Comparison of ENCODE assay signal across 16 cellular contexts in genomic region chr1:12097321-12097720, GRCh38.
"Had no signal": no experiment of that assay in that cellular context is flagged by ENCODE, and none has a peak within 500 bp of the region (broad histone marks: within the 10 kb centered on the region; RNA-seq: fewer than 3 reads in every experiment).

No MANE protein-coding gene starts in this region.

- H3K27ac ChIP-seq: ascending aorta, foreskin keratinocyte, heart left ventricle, left lung, testis had no signal

- H3K4me1 ChIP-seq: ascending aorta, foreskin keratinocyte, heart left ventricle, left lung, testis had no signal

- DNase-seq: activated gamma-delta T cell; activated T-cell treated with anti-CD3 and anti-CD28 coated beads, Interleukin-2, amount 50 U/mL, for 48 hours; caudate nucleus; effector memory CD8-positive, alpha-beta T cell; erythroblast; heart left ventricle; islet precursor cell; left lung; stimulated activated CD4-positive, alpha-beta T cell treated with anti-CD3 and anti-CD28 coated beads, Interleukin-15, amount 100 ng/mL, for 24 hours; stimulated activated CD4-positive, alpha-beta T cell treated with anti-CD3 and anti-CD28 coated beads, Interleukin-4, amount 100 ng/mL, for 4 hours; stimulated activated naive CD8-positive, alpha-beta T cell treated with anti-CD3 and anti-CD28 coated beads, Interleukin-15, amount 100 ng/mL, for 72 hours; SW 1271; testis had no signal

- H3K36me3 ChIP-seq: ascending aorta, heart left ventricle, left lung had no signal

- H3K27me3 ChIP-seq: ascending aorta, foreskin keratinocyte, heart left ventricle, left lung, testis had no signal

- H3K9me3 ChIP-seq: ascending aorta, testis had no signal

- H3K4me3 ChIP-seq: ascending aorta, heart left ventricle, left lung had no signal

- ATAC-seq: activated CD4-positive, CD25-positive, alpha-beta regulatory T cell treated with anti-CD3 and anti-CD28 coated beads, Interleukin-2, amount 50 U/mL, for 24 hours; effector memory CD8-positive, alpha-beta T cell; foreskin keratinocyte; heart left ventricle; left lung; stimulated activated naive CD8-positive, alpha-beta T cell treated with anti-CD3 and anti-CD28 coated beads, Interleukin-15, amount 100 ng/mL, for 72 hours had no signal
